8 cellular contexts compared by ENCODE assay signal in the genomic region with DNA sequence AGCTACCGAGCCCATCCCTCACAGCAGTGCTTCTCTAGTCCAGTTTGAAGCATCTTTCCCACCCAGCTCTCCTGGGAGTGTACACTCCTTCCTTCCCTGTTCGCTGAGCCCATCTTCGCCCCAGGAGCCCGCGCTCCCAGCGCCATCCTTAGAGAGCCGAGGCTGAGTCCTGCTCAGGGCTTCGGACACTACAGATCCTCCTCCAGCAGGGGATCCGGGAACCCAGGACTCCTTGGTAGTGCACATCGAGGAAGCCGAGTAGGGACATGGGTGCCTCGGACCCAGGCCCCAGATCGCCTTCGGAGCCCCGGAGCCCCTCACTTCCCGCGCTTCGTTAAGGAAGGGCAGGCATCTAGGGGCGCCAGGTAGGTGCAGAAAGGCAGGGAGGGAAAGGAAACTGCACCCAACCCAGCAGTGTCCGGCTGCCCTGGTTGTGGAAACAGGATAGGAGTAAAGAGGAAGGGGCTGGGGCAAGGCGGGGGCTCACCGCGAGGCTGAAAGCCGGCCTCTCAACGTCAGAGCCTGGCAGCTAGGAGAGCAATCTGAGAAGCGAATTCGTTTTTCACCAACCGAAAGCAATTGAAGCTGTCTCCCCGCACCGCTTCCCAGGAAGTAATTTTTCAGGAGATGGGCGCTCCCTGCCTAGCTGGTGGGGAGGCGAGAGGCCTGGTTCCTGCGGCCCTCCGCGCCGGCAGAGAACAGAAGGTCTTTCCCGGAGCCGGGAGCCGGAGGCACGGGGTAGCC. TPM values are rescaled to one million over a fixed set of nuclear protein-coding genes. Genes with fewer than 3 reads are reported as not detected.
DNase-seq lines count a peak whose midpoint lies in the region; ATAC-seq and TF ChIP-seq lines count a peak whose summit lies in the region.

No MANE protein-coding gene starts in this region.

- H3K9me3 ChIP-seq in right cardiac atrium (ENCODE audit: control insufficient read depth, low read length) (no peaks in the 10 kb centered on the region), spleen (peaks cover 0 to 8% (median 0%) of the 10 kb centered on the region in 8 donors), ovary (no peaks in the 10 kb centered on the region)

- intact Hi-C loops in activated B cell treated with CpG ODN at 0.5 μM for 24 hours (cut with micrococcal nuclease) (loop anchor here (1.0 kb wide), 1 partner anchor 33 kb away; no protein-coding TSS in a partner anchor), right cardiac atrium (cut with DNase I) (no loop called here), spleen (cut with DNase I; ENCODE audit: low total_unique reads) (no loop called here), ovary (cut with DNase I) (no loop called here)

- TF ChIP-seq EP300 in ovary (IDR thresholded peaks at IDR 0.05), result no peak

- peak overlapping the region; percentile 37 for H3K4me3 Mint-ChIP-seq in activated T-cell treated with anti-CD3 and anti-CD28 coated beads, Interleukin-2, amount 50 U/mL, for 4 hours
- peak overlapping the region; percentile 71 for H3K4me3 Mint-ChIP-seq in activated B cell treated with CpG ODN at 0.5 μM for 24 hours

- TF ChIP-seq CTCF in activated B cell treated with CpG ODN at 0.5 μM for 24 hours (IDR thresholded peaks at IDR 0.05), result no peak
- no peak for TF ChIP-seq CTCF in spleen (IDR thresholded peaks at IDR 0.05 in 8 of 11, conservative IDR thresholded peaks at IDR 0.05 in 3 of 11)
- no peak for TF ChIP-seq CTCF in ovary (IDR thresholded peaks at IDR 0.05)

- no peaks in the 10 kb centered on the region for H3K27me3 ChIP-seq in right cardiac atrium (ENCODE audit: control insufficient read depth, insufficient read depth)
- peaks cover 35 to 100% (median 100%) of the 10 kb centered on the region in 7 donors for H3K27me3 ChIP-seq in spleen (replicated peaks in 1 of 7)
- peaks cover 4% of the 10 kb centered on the region for H3K27me3 ChIP-seq in ovary

- CTCF ChIA-PET in activated B cell treated with CpG ODN at 0.5 μM for 24 hours (lab: Charles Lee), result interaction anchor here (0.9 to 1.2 kb wide), 2 partner anchors 33 kb away, joined by 3 read pairs; no protein-coding TSS in a partner anchor

- H3K27ac ChIP-seq in right cardiac atrium (ENCODE audit: low read length) (no peak overlapping the region), spleen (no peak overlapping the region), ovary (no peak overlapping the region)

- H3K4me1 Mint-ChIP-seq in activated T-cell treated with anti-CD3 and anti-CD28 coated beads, Interleukin-2, amount 50 U/mL, for 4 hours (ENCODE audit: low read depth), result peaks cover 30% of the 10 kb centered on the region
- peaks cover 41% of the 10 kb centered on the region for H3K4me1 Mint-ChIP-seq in activated B cell treated with CpG ODN at 0.5 μM for 24 hours

- no peaks in the 10 kb centered on the region for H3K36me3 Mint-ChIP-seq in activated T-cell treated with anti-CD3 and anti-CD28 coated beads, Interleukin-2, amount 50 U/mL, for 4 hours (ENCODE audit: insufficient read depth)
- no peaks in the 10 kb centered on the region for H3K36me3 Mint-ChIP-seq in activated B cell treated with CpG ODN at 0.5 μM for 24 hours (ENCODE audit: low read depth)

- no peaks in the 10 kb centered on the region for H3K9me3 Mint-ChIP-seq in activated T-cell treated with anti-CD3 and anti-CD28 coated beads, Interleukin-2, amount 50 U/mL, for 4 hours
- H3K9me3 Mint-ChIP-seq in activated B cell treated with CpG ODN at 0.5 μM for 24 hours, result no peaks in the 10 kb centered on the region

- H3K27me3 Mint-ChIP-seq in activated T-cell treated with anti-CD3 and anti-CD28 coated beads, Interleukin-2, amount 50 U/mL, for 4 hours (ENCODE audit: low read depth), result peaks cover 80% of the 10 kb centered on the region
- H3K27me3 Mint-ChIP-seq in activated B cell treated with CpG ODN at 0.5 μM for 24 hours, result peaks cover 63% of the 10 kb centered on the region

- H3K4me1 ChIP-seq in right cardiac atrium (ENCODE audit: control insufficient read depth, insufficient read depth, low read length) (peaks cover 2% of the 10 kb centered on the region), spleen (peaks cover 21 to 72% (median 57%) of the 10 kb centered on the region in 6 donors), ovary (ENCODE audit: insufficient read depth) (peaks cover 1% of the 10 kb centered on the region)

- peak in 1 of 2 donors; percentile 9 for ATAC-seq in activated T-cell treated with anti-CD3 and anti-CD28 coated beads, Interleukin-2, amount 50 U/mL, for 4 hours
- no peak for ATAC-seq in activated B cell treated with CpG ODN at 0.5 μM for 24 hours (ENCODE audit: low read depth)
- peak in 1 of 2 donors; percentile 28 for ATAC-seq in right cardiac atrium
- no peak for ATAC-seq in HG02623 (IDR thresholded peaks at IDR 0.05; ENCODE audit: unreplicated experiment)

- POLR2A ChIA-PET in activated B cell treated with CpG ODN at 0.5 μM for 24 hours (lab: Charles Lee), result no interaction called here

- H3K27ac Mint-ChIP-seq in activated B cell treated with CpG ODN at 0.5 μM for 24 hours, result peak overlapping the region; percentile 46

- under 1% methylated on average over 40 of the region's 40 CpGs for WGBS in right cardiac atrium
- 1 to 3% (median 2%) methylated on average over 30 to 40 of the region's 40 CpGs for WGBS in spleen, 5 donors
- WGBS in ovary, 3 donors, result 0 to 1% (median 1%) methylated on average over 31 to 40 of the region's 40 CpGs

- TF ChIP-seq POLR2A in spleen (IDR thresholded peaks at IDR 0.05) (no peak), ovary (IDR thresholded peaks at IDR 0.05) (no peak)

- H3K4me3 ChIP-seq in right cardiac atrium (ENCODE audit: low read length), result peak overlapping the region; percentile 29
- peak overlapping the region; percentile 11 to 67 (median 36) for H3K4me3 ChIP-seq in spleen
- no peak overlapping the region for H3K4me3 ChIP-seq in ovary

- H3K36me3 ChIP-seq in spleen (no peaks in the 10 kb centered on the region), ovary (no peaks in the 10 kb centered on the region)

- DNase-seq in activated T-cell treated with anti-CD3 and anti-CD28 coated beads, Interleukin-2, amount 50 U/mL, for 4 hours, result no peak
- DNase-seq in activated T-cell treated with anti-CD3 and anti-CD28 coated beads for 4 hours (no peak), activated B cell treated with CpG ODN at 0.5 μM for 24 hours (peak; percentile 37), right cardiac atrium (peak in 1 of 3 donors; percentile 47), spleen (no peak), NCI-H2029 treated with DMSO at 0.1 percent for 48 hours (lab: John Stamatoyannopoulos, UW) (no peak), ovary (no peak)

RNA-seq across cellular contexts. Expression of a gene that starts 1.0 kb away (rescaled TPM):
- not detected for total RNA-seq in activated T-cell treated with anti-CD3 and anti-CD28 coated beads, Interleukin-2, amount 50 U/mL, for 4 hours
- total RNA-seq in activated B cell treated with CpG ODN at 0.5 μM for 24 hours (not detected in 2 replicates), right cardiac atrium (not detected), spleen (not detected), ovary (not detected)
- polyA plus RNA-seq in right cardiac atrium (not detected), spleen (not detected), ovary (not detected)

RNA-seq across cellular contexts. Expression of a gene that starts 48.3 kb away (rescaled TPM):
- total RNA-seq in activated T-cell treated with anti-CD3 and anti-CD28 coated beads, Interleukin-2, amount 50 U/mL, for 4 hours, result under 1 TPM in 2 of 3 donors, not detected in 1; 0.11 to 0.43 TPM
- total RNA-seq in activated B cell treated with CpG ODN at 0.5 μM for 24 hours, result not detected in 2 replicates
- not detected for total RNA-seq in right cardiac atrium
- polyA plus RNA-seq in right cardiac atrium, result not detected
- not detected for total RNA-seq in spleen
- under 1 TPM in 2 of 3 donors, not detected in 1; 0.02 to 0.03 TPM for polyA plus RNA-seq in spleen
- under 1 TPM in 2 of 7 donors, not detected in 5; 0.12 to 0.26 TPM for total RNA-seq in ovary
- polyA plus RNA-seq in ovary, result under 1 TPM in 1 of 2 donors, not detected in 1; 0.02 TPM
